Comparison of ENCODE assay signal across 14 cellular contexts in genomic region chr3:50632450-50632849, GRCh38. TPM values are rescaled to one million over a fixed set of nuclear protein-coding genes. Genes with fewer than 3 reads are reported as not detected.
DNase-seq lines count a peak whose midpoint lies in the region; FAIRE-seq and TF ChIP-seq lines count a peak whose summit lies in the region.
"Had no signal": no experiment of that assay in that cellular context is flagged by ENCODE, and none has a peak within 500 bp of the region (broad histone marks: within the 10 kb centered on the region; RNA-seq: fewer than 3 reads in every experiment).

No MANE protein-coding gene starts in this region.

- no peaks in the 10 kb centered on the region for H3K9me3 ChIP-seq in CD4-positive, alpha-beta memory T cell (ENCODE audit: control insufficient read depth in 1 of 2, low read length in 2 of 2)

- H3K9me3 Mint-ChIP-seq in CD4-positive, alpha-beta memory T cell = no peaks in the 10 kb centered on the region
- no peaks in the 10 kb centered on the region for H3K9me3 Mint-ChIP-seq in T-helper 2 cell treated with Interferon-gamma antibody and Interleukin-4, amounts not matched to agents 5 μg/mL and 100 μg/mL, for 36 hours
- no peaks in the 10 kb centered on the region for H3K9me3 Mint-ChIP-seq in mesothelial cell of epicardium

- POLR2A ChIA-PET in CD4-positive, alpha-beta memory T cell (lab: Charles Lee; ENCODE audit: partially characterized antibody) = interaction anchor here (1.1 to 3.9 kb wide), 4 partner anchors 9 to 60 kb away, joined by 3 to 43 read pairs (median 9); partner anchors contain the start of gene MAPKAPK3

- H3K4me3 Mint-ChIP-seq in CD4-positive, alpha-beta memory T cell = peak overlapping the region in 7 of 8 donors; percentile 11 to 66 (median 61)
- peak overlapping the region; percentile 61 for H3K4me3 Mint-ChIP-seq in T-helper 2 cell treated with Interferon-gamma antibody and Interleukin-4, amounts not matched to agents 5 μg/mL and 100 μg/mL, for 36 hours
- H3K4me3 Mint-ChIP-seq in mesothelial cell of epicardium = no peak overlapping the region

- peaks cover 93% of the 10 kb centered on the region for H3K4me1 ChIP-seq in CD4-positive, alpha-beta memory T cell (ENCODE audit: insufficient read depth, low read length)

- no peak for TF ChIP-seq CTCF in mesothelial cell of epicardium (IDR thresholded peaks at IDR 0.05; ENCODE audit: unreplicated experiment)

- peaks cover 67 to 91% (median 81%) of the 10 kb centered on the region in 4 donors for H3K4me1 Mint-ChIP-seq in CD4-positive, alpha-beta memory T cell
- peaks cover 77% of the 10 kb centered on the region for H3K4me1 Mint-ChIP-seq in T-helper 2 cell treated with Interferon-gamma antibody and Interleukin-4, amounts not matched to agents 5 μg/mL and 100 μg/mL, for 36 hours (ENCODE audit: low read depth)
- H3K4me1 Mint-ChIP-seq in mesothelial cell of epicardium = peaks cover 45% of the 10 kb centered on the region

- H3K27me3 ChIP-seq in CD4-positive, alpha-beta memory T cell (ENCODE audit: insufficient read depth, low read length) = no peaks in the 10 kb centered on the region

- intact Hi-C loops in CD4-positive, alpha-beta memory T cell (cut with micrococcal nuclease) = no loop called here

- peak overlapping the region; percentile 1 for H3K27ac ChIP-seq in CD4-positive, alpha-beta memory T cell (ENCODE audit: low read depth, low read length)

- H3K27me3 Mint-ChIP-seq in CD4-positive, alpha-beta memory T cell = no peaks in the 10 kb centered on the region
- H3K27me3 Mint-ChIP-seq in T-helper 2 cell treated with Interferon-gamma antibody and Interleukin-4, amounts not matched to agents 5 μg/mL and 100 μg/mL, for 36 hours (ENCODE audit: low read depth) = no peaks in the 10 kb centered on the region
- no peaks in the 10 kb centered on the region for H3K27me3 Mint-ChIP-seq in mesothelial cell of epicardium (ENCODE audit: low read depth)

- peak overlapping the region; percentile 36 to 89 (median 81) for H3K27ac Mint-ChIP-seq in CD4-positive, alpha-beta memory T cell
- peak overlapping the region; percentile 85 for H3K27ac Mint-ChIP-seq in T-helper 2 cell treated with Interferon-gamma antibody and Interleukin-4, amounts not matched to agents 5 μg/mL and 100 μg/mL, for 36 hours
- peak overlapping the region; percentile 82 for H3K27ac Mint-ChIP-seq in mesothelial cell of epicardium

- peaks cover 5% of the 10 kb centered on the region for H3K36me3 ChIP-seq in CD4-positive, alpha-beta memory T cell (ENCODE audit: insufficient read depth, low read length)

- DNase-seq in CD4-positive, alpha-beta memory T cell = no peak
- DNase-seq in HTR-8/SVneo (ENCODE audit: insufficient read length, low spot score) (peak; percentile 41), mesothelial cell of epicardium (ENCODE audit: low spot score in 2 of 2, unreplicated experiment in 2 of 2) (no peak), NCI-H1417 (lab: John Stamatoyannopoulos, UW) (no peak), NCI-H2029 (lab: John Stamatoyannopoulos, UW) (no peak), DMS114 treated with DMSO at 0.1 percent for 48 hours (lab: John Stamatoyannopoulos, UW; ENCODE audit: unreplicated experiment) (no peak), NCI-H1105 (lab: John Stamatoyannopoulos, UW) (no peak)
- DNase-seq in T-helper 2 cell treated with Interferon-gamma antibody and Interleukin-4, amounts not matched to agents 5 μg/mL and 100 μg/mL, for 36 hours (ENCODE audit: low spot score) = no peak
- DNase-seq: amniotic stem cell, DMS79 treated with DMSO at 0.1 percent for 48 hours, NCI-H526 treated with DMSO at 0.1 percent for 48 hours, posterior cingulate gyrus had no signal

- H3K36me3 Mint-ChIP-seq in CD4-positive, alpha-beta memory T cell = peaks cover 0 to 31% of the 10 kb centered on the region in 2 donors
- H3K36me3 Mint-ChIP-seq in T-helper 2 cell treated with Interferon-gamma antibody and Interleukin-4, amounts not matched to agents 5 μg/mL and 100 μg/mL, for 36 hours (ENCODE audit: low read depth) = peaks cover 53% of the 10 kb centered on the region
- H3K36me3 Mint-ChIP-seq in mesothelial cell of epicardium = no peaks in the 10 kb centered on the region

- H3K4me3 ChIP-seq in CD4-positive, alpha-beta memory T cell (ENCODE audit: low read length in 2 of 2) = no peak overlapping the region

- CTCF ChIA-PET in CD4-positive, alpha-beta memory T cell (lab: Charles Lee; ENCODE audit: partially characterized antibody) = interaction anchor here (1.0 to 5.3 kb wide), 9 partner anchors 8 to 757 kb away, joined by 3 to 43 read pairs (median 4); partner anchors contain the start of genes CISH and MAPKAPK3

- no peak for FAIRE-seq in HTR-8/SVneo (lab: Jason Lieb, UNC)
- FAIRE-seq: endothelial cell of umbilical vein, keratinocyte had no signal

RNA-seq across cellular contexts. Expression of gene MAPKAPK3, which starts 15.5 kb away (rescaled TPM):
- total RNA-seq in CD4-positive, alpha-beta memory T cell = 10 to 100 TPM; 36.4 to 40.1 TPM
- 10 to 100 TPM; 71.2 to 93.2 TPM for polyA plus RNA-seq in CD4-positive, alpha-beta memory T cell
- 33.6 to 36.8 TPM (median 35.9 TPM) in 3 replicates for total RNA-seq in mesothelial cell of epicardium

RNA-seq across cellular contexts. Expression of gene CISH, which starts 20.9 kb away (rescaled TPM):
- total RNA-seq in CD4-positive, alpha-beta memory T cell = 10 to 100 TPM; 14.7 to 15.2 TPM
- 100 to 1,000 TPM in 1 of 2 donors, 10 to 100 TPM in 1; 92.1 to 248 TPM for polyA plus RNA-seq in CD4-positive, alpha-beta memory T cell
- 15.2 to 16.7 TPM (median 15.2 TPM) in 3 replicates for total RNA-seq in mesothelial cell of epicardium

RNA-seq across cellular contexts. Expression of gene DOCK3, which starts 42.3 kb away (rescaled TPM):
- total RNA-seq in CD4-positive, alpha-beta memory T cell = 1 to 10 TPM; 2.5 to 2.6 TPM
- polyA plus RNA-seq in CD4-positive, alpha-beta memory T cell = under 1 TPM; 0.04 to 0.18 TPM
- 21.0 to 21.6 TPM (median 21.4 TPM) in 3 replicates for total RNA-seq in mesothelial cell of epicardium
